ENCODE assay signal across 1 cellular context in genomic region chr17:12020595-12021590, GRCh38.
TF ChIP-seq lines count a peak whose summit lies in the region.

TSS of gene MAP2K4 (plus strand) at chr17:12020877. CDS start at chr17:12020887, 10 bp downstream.

TF ChIP-seq in HCT116, 20 proteins besides CTCF, POLR2A, EP300 and RAD21 (continued from another document):
- TF ChIP-seq REST (IDR thresholded peaks at IDR 0.05; ENCODE audit: low read depth) = no peak
- TF ChIP-seq SRF (IDR thresholded peaks at IDR 0.05; ENCODE audit: low read depth) = no peak
